In genomic region chr9:137114613-137115393, GRCh38 we compare ENCODE assay signal across 1 cellular context.
TF ChIP-seq lines count a peak whose summit lies in the region.

DPP7 (minus strand) TSS chr9:137114733; CDS start chr9:137114713, 20 bp downstream.

TF ChIP-seq in K562, 482 proteins besides CTCF, POLR2A, EP300 and RAD21 (continued from another document and continues in another):
- TF ChIP-seq MGA (IDR thresholded peaks at IDR 0.05) (peak; percentile 55), ELF4 (CRISPR knock-in tag; IDR thresholded peaks at IDR 0.05) (no peak), ZNF212 (CRISPR knock-in tag; IDR thresholded peaks at IDR 0.05) (no peak), MTA3 (IDR thresholded peaks at IDR 0.05; ENCODE audit: borderline replicate concordance) (peak; percentile 76), SIN3A (IDR thresholded peaks at IDR 0.05; ENCODE audit: borderline replicate concordance in 2 of 2, control insufficient read depth in 1 of 2, low read depth in 2 of 2, low read length in 2 of 2) (peak; percentile 72 to 92; a peak in 3 of 4 replicates), ZNF224 (CRISPR knock-in tag; IDR thresholded peaks at IDR 0.05) (no peak), CREM (IDR thresholded peaks at IDR 0.05; ENCODE audit: low read depth) (peak; percentile 66), SUPT5H (IDR thresholded peaks at IDR 0.05) (no peak), ID3 (CRISPR knock-in tag; IDR thresholded peaks at IDR 0.05) (no peak), ID3 (tag; IDR thresholded peaks at IDR 0.05) (0 out of 2 replicates have a peak, but pooled peaks have one; percentile 40), ZFX (CRISPR knock-in tag; IDR thresholded peaks at IDR 0.05) (peak; percentile 48; the same call in 1 of the 2 replicates), NR4A1 (CRISPR knock-in tag; IDR thresholded peaks at IDR 0.05) (no peak), NR4A1 (tag; IDR thresholded peaks at IDR 0.05) (no peak), ATF7 (IDR thresholded peaks at IDR 0.05) (peak; percentile 53), MCM3 (IDR thresholded peaks at IDR 0.05) (no peak), RBM22 (IDR thresholded peaks at IDR 0.05; ENCODE audit: low read depth, low read length, poor library complexity, severe bottlenecking) (no peak), BRCA1 (IDR thresholded peaks at IDR 0.05) (no peak), BRCA1 (CRISPR knock-in tag; IDR thresholded peaks at IDR 0.05) (no peak), THAP7 (CRISPR knock-in tag; IDR thresholded peaks at IDR 0.05) (no peak), SNRNP70 (optimal IDR thresholded peaks at IDR 0.05; ENCODE audit: low read depth, low read length) (no peak), ZNF507 (tag; conservative IDR thresholded peaks at IDR 0.05) (no peak), NRF1 (conservative IDR thresholded peaks at IDR 0.05 in 1 of 2, IDR thresholded peaks at IDR 0.05 in 1 of 2) (peak; percentile 63 to 70), GTF2F1 (IDR thresholded peaks at IDR 0.05; ENCODE audit: low read depth, low read length) (no peak), GATAD2A (IDR thresholded peaks at IDR 0.05) (no peak), BCOR (IDR thresholded peaks at IDR 0.05) (no peak), ZNF707 (CRISPR knock-in tag; conservative IDR thresholded peaks at IDR 0.05) (no peak), ATF1 (CRISPR knock-in tag; IDR thresholded peaks at IDR 0.05) (no peak), ATF1 (tag; IDR thresholded peaks at IDR 0.05) (peak; percentile 53), NR2C2 (CRISPR knock-in tag; IDR thresholded peaks at IDR 0.05) (no peak; the same call in 1 of the 2 replicates), NR2C2 (tag; IDR thresholded peaks at IDR 0.05) (peak; percentile 95), TEAD1 (CRISPR knock-in tag; IDR thresholded peaks at IDR 0.05) (no peak), FOXA1 (IDR thresholded peaks at IDR 0.05; ENCODE audit: borderline replicate concordance) (no peak), ZBTB8A (IDR thresholded peaks at IDR 0.05; ENCODE audit: partially characterized antibody) (no peak), ZNF174 (CRISPR knock-in tag; IDR thresholded peaks at IDR 0.05) (no peak), CHD2 (IDR thresholded peaks at IDR 0.05; ENCODE audit: low read depth, low read length) (no peak), ZKSCAN1 (IDR thresholded peaks at IDR 0.05; ENCODE audit: low read depth, low read length) (no peak), NR3C1 (CRISPR knock-in tag; IDR thresholded peaks at IDR 0.05) (0 out of 2 replicates have a peak, but pooled peaks have one; percentile 24), IRF2 (CRISPR knock-in tag; IDR thresholded peaks at IDR 0.05) (no peak), MXI1 (IDR thresholded peaks at IDR 0.05; ENCODE audit: low read depth, low read length) (peak; percentile 45), POLR2B (IDR thresholded peaks at IDR 0.05; ENCODE audit: low read depth, partially characterized antibody) (no peak), ZFP30 (CRISPR knock-in tag; IDR thresholded peaks at IDR 0.05; ENCODE audit: borderline replicate concordance) (no peak), ZBTB17 (CRISPR knock-in tag; IDR thresholded peaks at IDR 0.05) (0 out of 2 replicates have a peak, but pooled peaks have one; percentile 63), POLR2AphosphoS5 (IDR thresholded peaks at IDR 0.05; ENCODE audit: control insufficient read depth, insufficient read depth, low read depth, low read length) (no peak)
- TF ChIP-seq, protein P1, sequence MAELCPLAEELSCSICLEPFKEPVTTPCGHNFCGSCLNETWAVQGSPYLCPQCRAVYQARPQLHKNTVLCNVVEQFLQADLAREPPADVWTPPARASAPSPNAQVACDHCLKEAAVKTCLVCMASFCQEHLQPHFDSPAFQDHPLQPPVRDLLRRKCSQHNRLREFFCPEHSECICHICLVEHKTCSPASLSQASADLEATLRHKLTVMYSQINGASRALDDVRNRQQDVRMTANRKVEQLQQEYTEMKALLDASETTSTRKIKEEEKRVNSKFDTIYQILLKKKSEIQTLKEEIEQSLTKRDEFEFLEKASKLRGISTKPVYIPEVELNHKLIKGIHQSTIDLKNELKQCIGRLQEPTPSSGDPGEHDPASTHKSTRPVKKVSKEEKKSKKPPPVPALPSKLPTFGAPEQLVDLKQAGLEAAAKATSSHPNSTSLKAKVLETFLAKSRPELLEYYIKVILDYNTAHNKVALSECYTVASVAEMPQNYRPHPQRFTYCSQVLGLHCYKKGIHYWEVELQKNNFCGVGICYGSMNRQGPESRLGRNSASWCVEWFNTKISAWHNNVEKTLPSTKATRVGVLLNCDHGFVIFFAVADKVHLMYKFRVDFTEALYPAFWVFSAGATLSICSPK (IDR thresholded peaks at IDR 0.05; ENCODE audit: borderline replicate concordance): no peak
- TF ChIP-seq, protein P2, sequence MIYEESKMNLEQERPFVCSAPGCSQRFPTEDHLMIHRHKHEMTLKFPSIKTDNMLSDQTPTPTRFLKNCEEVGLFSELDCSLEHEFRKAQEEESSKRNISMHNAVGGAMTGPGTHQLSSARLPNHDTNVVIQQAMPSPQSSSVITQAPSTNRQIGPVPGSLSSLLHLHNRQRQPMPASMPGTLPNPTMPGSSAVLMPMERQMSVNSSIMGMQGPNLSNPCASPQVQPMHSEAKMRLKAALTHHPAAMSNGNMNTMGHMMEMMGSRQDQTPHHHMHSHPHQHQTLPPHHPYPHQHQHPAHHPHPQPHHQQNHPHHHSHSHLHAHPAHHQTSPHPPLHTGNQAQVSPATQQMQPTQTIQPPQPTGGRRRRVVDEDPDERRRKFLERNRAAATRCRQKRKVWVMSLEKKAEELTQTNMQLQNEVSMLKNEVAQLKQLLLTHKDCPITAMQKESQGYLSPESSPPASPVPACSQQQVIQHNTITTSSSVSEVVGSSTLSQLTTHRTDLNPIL (CRISPR knock-in tag; IDR thresholded peaks at IDR 0.05): no peak
- TF ChIP-seq, protein P3, sequence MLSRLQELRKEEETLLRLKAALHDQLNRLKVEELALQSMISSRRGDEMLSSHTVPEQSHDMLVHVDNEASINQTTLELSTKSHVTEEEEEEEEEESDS (CRISPR knock-in tag; IDR thresholded peaks at IDR 0.05): no peak
- TF ChIP-seq, protein P4, sequence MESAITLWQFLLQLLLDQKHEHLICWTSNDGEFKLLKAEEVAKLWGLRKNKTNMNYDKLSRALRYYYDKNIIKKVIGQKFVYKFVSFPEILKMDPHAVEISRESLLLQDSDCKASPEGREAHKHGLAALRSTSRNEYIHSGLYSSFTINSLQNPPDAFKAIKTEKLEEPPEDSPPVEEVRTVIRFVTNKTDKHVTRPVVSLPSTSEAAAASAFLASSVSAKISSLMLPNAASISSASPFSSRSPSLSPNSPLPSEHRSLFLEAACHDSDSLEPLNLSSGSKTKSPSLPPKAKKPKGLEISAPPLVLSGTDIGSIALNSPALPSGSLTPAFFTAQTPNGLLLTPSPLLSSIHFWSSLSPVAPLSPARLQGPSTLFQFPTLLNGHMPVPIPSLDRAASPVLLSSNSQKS (CRISPR knock-in tag; IDR thresholded peaks at IDR 0.05): no peak
- TF ChIP-seq, protein P5, sequence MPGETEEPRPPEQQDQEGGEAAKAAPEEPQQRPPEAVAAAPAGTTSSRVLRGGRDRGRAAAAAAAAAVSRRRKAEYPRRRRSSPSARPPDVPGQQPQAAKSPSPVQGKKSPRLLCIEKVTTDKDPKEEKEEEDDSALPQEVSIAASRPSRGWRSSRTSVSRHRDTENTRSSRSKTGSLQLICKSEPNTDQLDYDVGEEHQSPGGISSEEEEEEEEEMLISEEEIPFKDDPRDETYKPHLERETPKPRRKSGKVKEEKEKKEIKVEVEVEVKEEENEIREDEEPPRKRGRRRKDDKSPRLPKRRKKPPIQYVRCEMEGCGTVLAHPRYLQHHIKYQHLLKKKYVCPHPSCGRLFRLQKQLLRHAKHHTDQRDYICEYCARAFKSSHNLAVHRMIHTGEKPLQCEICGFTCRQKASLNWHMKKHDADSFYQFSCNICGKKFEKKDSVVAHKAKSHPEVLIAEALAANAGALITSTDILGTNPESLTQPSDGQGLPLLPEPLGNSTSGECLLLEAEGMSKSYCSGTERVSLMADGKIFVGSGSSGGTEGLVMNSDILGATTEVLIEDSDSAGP (CRISPR knock-in tag; IDR thresholded peaks at IDR 0.05): no peak
- TF ChIP-seq, protein P6, sequence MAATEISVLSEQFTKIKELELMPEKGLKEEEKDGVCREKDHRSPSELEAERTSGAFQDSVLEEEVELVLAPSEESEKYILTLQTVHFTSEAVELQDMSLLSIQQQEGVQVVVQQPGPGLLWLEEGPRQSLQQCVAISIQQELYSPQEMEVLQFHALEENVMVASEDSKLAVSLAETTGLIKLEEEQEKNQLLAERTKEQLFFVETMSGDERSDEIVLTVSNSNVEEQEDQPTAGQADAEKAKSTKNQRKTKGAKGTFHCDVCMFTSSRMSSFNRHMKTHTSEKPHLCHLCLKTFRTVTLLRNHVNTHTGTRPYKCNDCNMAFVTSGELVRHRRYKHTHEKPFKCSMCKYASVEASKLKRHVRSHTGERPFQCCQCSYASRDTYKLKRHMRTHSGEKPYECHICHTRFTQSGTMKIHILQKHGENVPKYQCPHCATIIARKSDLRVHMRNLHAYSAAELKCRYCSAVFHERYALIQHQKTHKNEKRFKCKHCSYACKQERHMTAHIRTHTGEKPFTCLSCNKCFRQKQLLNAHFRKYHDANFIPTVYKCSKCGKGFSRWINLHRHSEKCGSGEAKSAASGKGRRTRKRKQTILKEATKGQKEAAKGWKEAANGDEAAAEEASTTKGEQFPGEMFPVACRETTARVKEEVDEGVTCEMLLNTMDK (IDR thresholded peaks at IDR 0.05; ENCODE audit: borderline replicate concordance, insufficient read depth, low read depth, low read length, poor library complexity, severe bottlenecking): no peak
